Comparison of ENCODE assay signal across 25 cellular contexts in genomic region chr17:37756060-37756459, GRCh38. TPM values are rescaled to one million over a fixed set of nuclear protein-coding genes. Genes with fewer than 3 reads are reported as not detected.
"Had no signal": no experiment of that assay in that cellular context is flagged by ENCODE, and none has a peak within 500 bp of the region (broad histone marks: within the 10 kb centered on the region; RNA-seq: fewer than 3 reads in every experiment).

No MANE protein-coding gene starts in this region.

- H3K36me3 ChIP-seq: MG63 had no signal

- H3K4me3 ChIP-seq: MG63 had no signal

- FAIRE-seq: HepG2, RCC 7860 had no signal

- DNase-seq: IMR-90, Karpas-422, KG1, MG63, NCI-H1092, NCI-H1105 treated with DMSO at 0.1 percent for 48 hours, NCI-H1417 treated with DMSO at 0.1 percent for 48 hours, NCI-H146, NCI-H1694 treated with DMSO at 0.1 percent for 48 hours, NCI-H1930, NCI-H2081, NCI-H2107, NCI-H2227 treated with DMSO at 0.1 percent for 48 hours, NCI-H446, NCI-H510A, NCI-H524 treated with DMSO at 0.1 percent for 48 hours, NCI-H69, NCI-H774, RPMI8226, SHP77, SK-N-SH, SW 1271 had no signal

- ATAC-seq: HepG2 had no signal

- H3K9me3 ChIP-seq: MG63, SK-N-SH had no signal

RNA-seq across cellular contexts. Expression of gene HNF1B, which starts 11.2 kb away (rescaled TPM):
- total RNA-seq: IMR-90, SK-MEL-5 had no signal
